Comparison of ENCODE assay signal across 8 cellular contexts in genomic region chr4:174828845-174829701, GRCh38. TPM values are rescaled to one million over a fixed set of nuclear protein-coding genes. Genes with fewer than 3 reads are reported as not detected.
DNase-seq lines count a peak whose midpoint lies in the region; ATAC-seq and TF ChIP-seq lines count a peak whose summit lies in the region.

GLRA3 (minus strand) TSS chr4:174829247; CDS start chr4:174828811, 436 bp downstream.

- H3K4me1 ChIP-seq in subcutaneous abdominal adipose tissue (ENCODE audit: control insufficient read depth in 5 of 5, insufficient read depth in 5 of 5, low read length in 5 of 5), result peaks cover 0 to 10% (median 6%) of the 10 kb centered on the region in 5 donors

- peak; percentile 15 for DNase-seq in AG08396 (ENCODE audit: low spot score)
- peak; percentile 89 for DNase-seq in NCI-H774 (lab: John Stamatoyannopoulos, UW)
- DNase-seq in islet precursor cell, result peak; percentile 98

- peak within 1 kb of the TSS; percentile 23 to 48 (median 33) for H3K4me3 ChIP-seq in subcutaneous abdominal adipose tissue (ENCODE audit: low read depth in 1 of 5, low read length in 5 of 5)

- H3K4me3 Mint-ChIP-seq in brain, result peak within 1 kb of the TSS; percentile 85 to 92 (median 90)

- H3K27me3 Mint-ChIP-seq in brain, result peaks cover 23% of the 10 kb centered on the region

- ATAC-seq in GM18517 (IDR thresholded peaks at IDR 0.05; ENCODE audit: unreplicated experiment), result peak; percentile 65
- peak; percentile 81 for ATAC-seq in HG03342 (IDR thresholded peaks at IDR 0.05; ENCODE audit: unreplicated experiment)
- no peak for ATAC-seq in GM21423 (IDR thresholded peaks at IDR 0.05; ENCODE audit: unreplicated experiment)

- H3K27ac ChIP-seq in subcutaneous abdominal adipose tissue (ENCODE audit: low read depth, low read length), result no peak within 1 kb of the TSS

- peak within 1 kb of the TSS in 2 of 5 experiments; percentile 59 to 75 for H3K27ac Mint-ChIP-seq in brain

- H3K9ac ChIP-seq in subcutaneous abdominal adipose tissue (ENCODE audit: low read length in 5 of 5), result no peak within 1 kb of the TSS

- no peaks in the 10 kb centered on the region for H3K9me3 Mint-ChIP-seq in brain

- H3K36me3 Mint-ChIP-seq in brain, result no peaks in the 10 kb centered on the region

- no peak for TF ChIP-seq CTCF in brain (conservative IDR thresholded peaks at IDR 0.05)

- peaks cover 19% of the 10 kb centered on the region for H3K4me1 Mint-ChIP-seq in brain

- peaks cover 0 to 8% (median 5%) of the 10 kb centered on the region in 5 donors for H3K27me3 ChIP-seq in subcutaneous abdominal adipose tissue (ENCODE audit: control insufficient read depth in 5 of 5, insufficient read depth in 4 of 5, low read length in 5 of 5)

- H3K9me3 ChIP-seq in subcutaneous abdominal adipose tissue (ENCODE audit: control insufficient read depth in 5 of 5, low read length in 5 of 5), result no peaks in the 10 kb centered on the region

- H3K36me3 ChIP-seq in subcutaneous abdominal adipose tissue (ENCODE audit: control insufficient read depth in 5 of 5, insufficient read depth in 5 of 5, low read length in 5 of 5), result no peaks in the 10 kb centered on the region

RNA-seq across cellular contexts. Expression of gene GLRA3, which starts in this region (rescaled TPM):
- 0.22 TPM for polyA plus RNA-seq in brain (ENCODE audit: insufficient read depth, low read depth, low replicate concordance)

Comparison
In these comparisons a context has a peak if more than half of its experiments do, and no peak if none do; other contexts are left out.
1. DNase-seq: peak in every context shown above with its lines; median percentile 98 in islet precursor cell; 89 in NCI-H774; 15 in AG08396.